ENCODE assay signal across 8 cellular contexts in genomic region chrX:133415276-133416105, GRCh38. TPM values are rescaled to one million over a fixed set of nuclear protein-coding genes. Genes with fewer than 3 reads are reported as not detected.
DNase-seq lines count a peak whose midpoint lies in the region; ATAC-seq, FAIRE-seq and TF ChIP-seq lines count a peak whose summit lies in the region.

Gene GPC4 (minus strand): TSS chrX:133415489. CDS start chrX:133414965, 524 bp downstream.

- H3K27me3 ChIP-seq in Loucy (ENCODE audit: insufficient read depth, low read length, poor library complexity, severe bottlenecking) = peaks cover 5% of the 10 kb centered on the region
- peaks cover 0 to 2% of the 10 kb centered on the region in 2 donors for H3K27me3 ChIP-seq in small intestine (ENCODE audit: control insufficient read depth in 2 of 2, insufficient read depth in 2 of 2, low read length in 2 of 2)

- no peaks in the 10 kb centered on the region for H3K9me2 ChIP-seq in Loucy (replicated peaks; ENCODE audit: low read depth, low read length)

- H3K79me2 ChIP-seq in Loucy (ENCODE audit: insufficient read depth, low read length) = 0 out of 2 replicates have a peak, but pooled peaks cover 4% of the 10 kb centered on the region

- H3K9me3 ChIP-seq in Loucy (ENCODE audit: insufficient read depth, low read depth, low read length) = no peaks in the 10 kb centered on the region
- no peaks in the 10 kb centered on the region for H3K9me3 ChIP-seq in small intestine (ENCODE audit: control insufficient read depth, low read depth)

- H3K4me3 ChIP-seq in Loucy (ENCODE audit: low read length, poor library complexity, severe bottlenecking) (peak within 1 kb of the TSS; percentile 77), astrocyte of the spinal cord (ENCODE audit: low read depth, low read length) (peak within 1 kb of the TSS; percentile 57), small intestine (ENCODE audit: low read depth in 1 of 2, low read length in 2 of 2) (peak within 1 kb of the TSS; percentile 49 to 50)

- no peaks in the 10 kb centered on the region for H4K20me1 ChIP-seq in Loucy (ENCODE audit: insufficient read depth, low read length, poor library complexity, severe bottlenecking)

- DNase-seq in GM03348 (ENCODE audit: low spot score) (peak; percentile 80), astrocyte of the spinal cord (ENCODE audit: low read depth, low spot score) (peak; percentile 68), iris pigment epithelial cell (ENCODE audit: low read depth) (peak; percentile 14), small intestine (peak; percentile 57), GDM1 (lab: John Stamatoyannopoulos, UW) (no peak)

- no peaks in the 10 kb centered on the region for H3F3A ChIP-seq in Loucy (ENCODE audit: low read depth)

- peak within 1 kb of the TSS; percentile 75 for H3K9ac ChIP-seq in Loucy (ENCODE audit: low read depth, low read length, poor library complexity, severe bottlenecking)

- FAIRE-seq in small intestine (lab: Jason Lieb, UNC) = no peak

- WGBS in small intestine, 3 donors = 1 to 29% (median 11%) methylated on average over 25 to 90 of the region's 90 CpGs

- H3K36me3 ChIP-seq in Loucy (ENCODE audit: insufficient read depth, low read length) = no peaks in the 10 kb centered on the region
- H3K36me3 ChIP-seq in small intestine (ENCODE audit: control insufficient read depth in 2 of 2, insufficient read depth in 2 of 2, low read length in 2 of 2) = no peaks in the 10 kb centered on the region

- no peak for ATAC-seq in HG03354 (IDR thresholded peaks at IDR 0.05; ENCODE audit: poor library complexity, severe bottlenecking, unreplicated experiment)
- no peak for ATAC-seq in HG03442 (IDR thresholded peaks at IDR 0.05; ENCODE audit: unreplicated experiment)

- TF ChIP-seq CTCF in Loucy (conservative IDR thresholded peaks at IDR 0.05; ENCODE audit: low read length) = no peak
- no peak for TF ChIP-seq CTCF in astrocyte of the spinal cord (IDR thresholded peaks at IDR 0.05; ENCODE audit: low read depth, low read length)

- peak within 1 kb of the TSS in 1 of 2 donors; percentile 64 for H3K27ac ChIP-seq in small intestine (ENCODE audit: low read depth in 1 of 2, low read length in 1 of 2)

- H3K4me1 ChIP-seq in Loucy (ENCODE audit: insufficient read depth, low read length, poor library complexity, severe bottlenecking) (peaks cover 3% of the 10 kb centered on the region), small intestine (ENCODE audit: control insufficient read depth in 2 of 2, insufficient read depth in 1 of 2, low read depth in 1 of 2, low read length in 1 of 2) (no peaks in the 10 kb centered on the region)

- peak within 1 kb of the TSS; percentile 87 for H2AFZ ChIP-seq in Loucy (ENCODE audit: low read length)

- peak within 1 kb of the TSS; percentile 73 for H3K4me2 ChIP-seq in Loucy (ENCODE audit: low read depth, low read length, poor library complexity, severe bottlenecking)

- in situ Hi-C loops in astrocyte of the spinal cord (cut with HindIII; ENCODE audit: low sequenced_read_pairs) = no loop called here

RNA-seq across cellular contexts. Expression of gene GPC4, which starts in this region (rescaled TPM):
- polyA plus RNA-seq in small intestine = 10 to 100 TPM in 1 of 3 donors, 1 to 10 TPM in 2; 1.3 to 15.3 (median 1.9) TPM
